ENCODE assay signal across 8 cellular contexts in the genomic region with DNA sequence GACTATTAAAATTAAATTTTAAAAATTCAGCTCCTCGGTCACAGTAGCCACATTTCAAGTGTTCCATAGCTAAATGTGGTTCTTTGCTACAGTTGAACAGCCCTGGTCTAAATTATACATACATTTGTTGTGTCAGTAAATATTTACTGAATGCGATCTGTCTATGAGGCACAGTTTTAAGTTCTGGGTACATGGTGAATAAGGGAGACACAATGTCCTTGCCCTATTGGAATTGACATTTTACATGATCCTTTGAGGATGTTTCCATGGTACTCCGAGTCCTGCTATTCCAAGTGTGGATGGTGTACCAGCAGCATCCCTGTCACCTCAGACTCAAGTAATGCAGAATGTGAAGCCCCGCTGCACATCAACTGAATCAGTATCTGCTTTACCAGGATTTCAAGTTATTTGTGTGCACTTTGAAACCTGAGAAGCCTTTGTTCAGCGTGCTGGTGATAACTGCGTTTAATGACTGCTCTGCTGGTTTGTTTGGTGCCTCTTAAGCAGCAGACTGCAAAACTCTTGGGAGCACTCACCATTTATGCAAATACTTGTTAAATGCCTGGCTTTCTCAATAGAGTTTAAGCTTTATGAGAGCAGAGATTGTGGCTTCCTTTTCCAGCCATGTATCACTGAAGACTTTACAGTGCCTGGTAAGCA. TPM values are rescaled to one million over a fixed set of nuclear protein-coding genes. Genes with fewer than 3 reads are reported as not detected.
DNase-seq lines count a peak whose midpoint lies in the region; ATAC-seq lines count a peak whose summit lies in the region.

No MANE protein-coding gene starts in this region.

- no peak overlapping the region for H2BK120ac ChIP-seq in mesenchymal stem cell (ENCODE audit: low read depth, low read length)

- no peaks in the 10 kb centered on the region for H3K27me3 ChIP-seq in mesenchymal stem cell (ENCODE audit: control insufficient read depth in 1 of 2, insufficient read depth in 1 of 2, low read length in 2 of 2)

- peak overlapping the region in 1 of 2 experiments; percentile 87 for H3K4me3 ChIP-seq in mesenchymal stem cell (ENCODE audit: insufficient read depth in 1 of 2, low read depth in 1 of 2, low read length in 2 of 2)

- peak overlapping the region; percentile 88 for H3K9ac ChIP-seq in mesenchymal stem cell (ENCODE audit: low read length)

- H3K23ac ChIP-seq in mesenchymal stem cell (ENCODE audit: low read length in 2 of 2) = no peak overlapping the region

- peaks cover 1% of the 10 kb centered on the region for H3K4me1 ChIP-seq in mesenchymal stem cell (ENCODE audit: control insufficient read depth, insufficient read depth, low read depth, low read length)

- no peak overlapping the region for H3K4ac ChIP-seq in mesenchymal stem cell (ENCODE audit: low read depth in 1 of 2, low read length in 2 of 2)

- 36% methylated on average over 5 of the region's 6 CpGs for WGBS in mesenchymal stem cell

- peaks cover 10% of the 10 kb centered on the region for H3K9me3 ChIP-seq in mesenchymal stem cell (ENCODE audit: control insufficient read depth, low read length)

- peaks cover 9% of the 10 kb centered on the region for H3K79me1 ChIP-seq in mesenchymal stem cell (replicated peaks; ENCODE audit: low read length, poor library complexity, severe bottlenecking)

- ATAC-seq in HG02610 (IDR thresholded peaks at IDR 0.05; ENCODE audit: unreplicated experiment) = no peak

- no peak overlapping the region for H2BK5ac ChIP-seq in mesenchymal stem cell (ENCODE audit: low read depth, low read length, poor library complexity, severe bottlenecking)

- H2BK12ac ChIP-seq in mesenchymal stem cell (ENCODE audit: low read length in 2 of 2) = no peak overlapping the region

- H2BK15ac ChIP-seq in mesenchymal stem cell (ENCODE audit: low read depth, poor library complexity, severe bottlenecking) = no peak overlapping the region

- H2AK5ac ChIP-seq in mesenchymal stem cell (ENCODE audit: low read length, severe bottlenecking) = no peak overlapping the region

- H3K4me2 ChIP-seq in mesenchymal stem cell (ENCODE audit: low read length, poor library complexity, severe bottlenecking) = peak overlapping the region; percentile 75

- peak overlapping the region in 1 of 2 experiments; percentile 18 for H3K18ac ChIP-seq in mesenchymal stem cell (ENCODE audit: low read depth in 1 of 2, low read length in 2 of 2)

- H3K27ac ChIP-seq in mesenchymal stem cell (ENCODE audit: low read length, poor library complexity, severe bottlenecking) = peak overlapping the region; percentile 34

- DNase-seq in DMS153 treated with DMSO at 0.1 percent for 48 hours (lab: John Stamatoyannopoulos, UW; ENCODE audit: unreplicated experiment) (peak; percentile 44), NAMALWA (ENCODE audit: low spot score) (peak; percentile 34), amniotic epithelial cell (ENCODE audit: low read depth) (peak; percentile 46), mesenchymal stem cell (peak; percentile 52), OCI-M2 (lab: John Stamatoyannopoulos, UW; ENCODE audit: unreplicated experiment) (no peak)
- DNase-seq in activated CD4-positive, CD25-positive, alpha-beta regulatory T cell (lab: John Stamatoyannopoulos, UW) = no peak
- no peak for DNase-seq in activated CD4-positive, CD25-positive, alpha-beta regulatory T cell treated with anti-CD3 and anti-CD28 coated beads, Interleukin-2, amount 50 U/mL, for 72 hours

- peaks cover 0 to 6% of the 10 kb centered on the region in 2 experiments for H3K36me3 ChIP-seq in mesenchymal stem cell (ENCODE audit: control insufficient read depth in 1 of 2, insufficient read depth in 2 of 2, low read depth in 1 of 2, low read length in 2 of 2)

- H4K91ac ChIP-seq in mesenchymal stem cell (ENCODE audit: low read length) = no peak overlapping the region

- H2AFZ ChIP-seq in mesenchymal stem cell (ENCODE audit: low read depth, low read length) = no peak overlapping the region

- H4K8ac ChIP-seq in mesenchymal stem cell (ENCODE audit: low read length) = no peak overlapping the region

- no peak overlapping the region for H3K14ac ChIP-seq in mesenchymal stem cell (ENCODE audit: low read length in 2 of 2)

RNA-seq across cellular contexts. Expression of a gene that starts 1.5 kb away (rescaled TPM):
- polyA plus RNA-seq in mesenchymal stem cell (2013, experiment 1 of 2) = 125 TPM
- 124 TPM for polyA plus RNA-seq in mesenchymal stem cell (2013, experiment 2 of 2)

Comparison
In these comparisons a context has a peak if more than half of its experiments do, and no peak if none do; other contexts are left out.
1. DNase-seq: peak in DMS153 treated with DMSO at 0.1 percent for 48 hours (single experiment), NAMALWA (single experiment), amniotic epithelial cell (single experiment) and mesenchymal stem cell (single experiment); none in activated CD4-positive, CD25-positive, alpha-beta regulatory T cell (0 of 4), OCI-M2 (single experiment) and activated CD4-positive, CD25-positive, alpha-beta regulatory T cell treated with anti-CD3 and anti-CD28 coated beads, Interleukin-2, amount 50 U/mL, for 72 hours (single experiment).